ENCODE assay signal across 1 cellular context in the genomic region with DNA sequence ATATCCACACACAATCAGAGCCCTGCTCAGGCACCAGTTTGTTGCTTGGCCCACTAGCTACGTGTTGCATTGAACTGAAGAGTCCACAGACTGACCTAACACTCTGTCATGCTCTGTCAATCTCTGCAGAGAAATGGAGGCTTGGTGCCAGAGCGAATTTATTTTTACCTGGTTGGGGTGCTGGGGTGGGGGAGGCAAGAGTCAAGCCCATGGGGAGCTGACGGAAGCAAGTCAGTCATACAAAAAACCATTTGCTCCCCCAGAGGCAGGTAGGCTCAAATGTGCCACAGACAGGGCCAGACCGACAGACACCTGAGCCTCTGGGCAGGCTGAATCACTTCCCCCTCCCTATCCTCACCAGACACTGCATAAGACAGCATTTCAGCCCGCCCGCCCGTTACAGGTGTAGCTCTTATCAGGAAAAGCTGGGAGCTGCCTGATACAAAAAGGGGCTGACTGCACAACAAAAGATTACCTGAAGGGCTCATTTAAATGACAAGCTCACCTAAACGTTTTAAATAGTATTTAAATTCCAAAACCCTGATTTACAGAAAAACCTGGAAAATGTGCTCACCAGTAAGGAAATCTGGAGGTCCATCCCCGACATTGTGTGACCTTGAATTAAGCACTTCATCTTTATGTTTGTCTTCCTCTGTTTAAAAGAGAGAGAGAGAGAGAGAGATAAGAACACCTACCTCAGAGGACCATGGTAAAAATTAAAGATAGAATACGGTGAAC.
TF ChIP-seq lines count a peak whose summit lies in the region.

No MANE protein-coding gene starts in this region.

TF ChIP-seq in liver, 16 proteins besides CTCF, POLR2A, EP300 and RAD21 (continued from another document):
- TF ChIP-seq REST (IDR thresholded peaks at IDR 0.05) (peak; percentile 76), EGR1 (IDR thresholded peaks at IDR 0.05; ENCODE audit: low read depth in 2 of 2) (peak in 1 of 2 donors; percentile 12), ZBTB33 (IDR thresholded peaks at IDR 0.05) (peak; percentile 25), HNF4G (IDR thresholded peaks at IDR 0.05) (no peak), SP1 (IDR thresholded peaks at IDR 0.05) (peak; percentile 23)
